In the genomic region with DNA sequence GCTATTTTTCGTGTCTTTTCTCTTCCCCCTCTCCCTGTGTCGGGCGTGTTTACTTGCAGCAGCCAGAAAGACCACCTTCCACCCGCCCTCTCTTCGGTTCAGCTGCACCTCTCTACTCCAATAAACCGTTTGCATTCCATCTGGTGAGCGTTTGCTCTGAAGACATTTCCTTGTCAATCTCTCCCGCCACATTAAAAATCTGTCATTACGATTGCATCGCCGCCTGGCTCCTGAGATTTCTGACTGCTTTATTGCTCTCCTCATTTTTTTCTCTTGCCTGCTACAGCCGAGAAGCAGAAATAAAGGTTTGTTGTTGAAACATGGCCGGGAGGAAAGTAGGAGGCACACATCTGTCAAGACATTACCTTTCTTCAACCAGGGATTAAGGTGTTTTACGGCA, we compare ENCODE assay signal across 1 cellular context.
TF ChIP-seq lines count a peak whose summit lies in the region.

No MANE protein-coding gene starts in this region.

TF ChIP-seq in WTC11, 78 proteins besides CTCF, POLR2A, EP300 and RAD21:
- TF ChIP-seq SOX15 (CRISPR knock-in tag; IDR thresholded peaks at IDR 0.05) (no peak), CBFB (CRISPR knock-in tag; IDR thresholded peaks at IDR 0.05; ENCODE audit: low read depth) (no peak), EMX1 (CRISPR knock-in tag; IDR thresholded peaks at IDR 0.05) (no peak), JAZF1 (CRISPR knock-in tag; IDR thresholded peaks at IDR 0.05) (no peak), JUN (CRISPR knock-in tag; IDR thresholded peaks at IDR 0.05) (no peak), NFATC4 (CRISPR knock-in tag; IDR thresholded peaks at IDR 0.05) (no peak), TEAD1 (CRISPR knock-in tag; IDR thresholded peaks at IDR 0.05) (no peak), NR3C1 (CRISPR knock-in tag; conservative IDR thresholded peaks at IDR 0.05; ENCODE audit: low read depth) (no peak), ZBTB21 (CRISPR knock-in tag; IDR thresholded peaks at IDR 0.05; ENCODE audit: borderline replicate concordance) (no peak), ZNF219 (CRISPR knock-in tag; IDR thresholded peaks at IDR 0.05; ENCODE audit: borderline replicate concordance) (no peak), SP1 (CRISPR knock-in tag; conservative IDR thresholded peaks at IDR 0.05) (no peak), SMAD3 (CRISPR knock-in tag; IDR thresholded peaks at IDR 0.05; ENCODE audit: borderline replicate concordance) (no peak)
- TF ChIP-seq, protein P1, sequence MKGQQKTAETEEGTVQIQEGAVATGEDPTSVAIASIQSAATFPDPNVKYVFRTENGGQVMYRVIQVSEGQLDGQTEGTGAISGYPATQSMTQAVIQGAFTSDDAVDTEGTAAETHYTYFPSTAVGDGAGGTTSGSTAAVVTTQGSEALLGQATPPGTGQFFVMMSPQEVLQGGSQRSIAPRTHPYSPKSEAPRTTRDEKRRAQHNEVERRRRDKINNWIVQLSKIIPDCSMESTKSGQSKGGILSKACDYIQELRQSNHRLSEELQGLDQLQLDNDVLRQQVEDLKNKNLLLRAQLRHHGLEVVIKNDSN (CRISPR knock-in tag; IDR thresholded peaks at IDR 0.05), result no peak
- TF ChIP-seq, protein P2, sequence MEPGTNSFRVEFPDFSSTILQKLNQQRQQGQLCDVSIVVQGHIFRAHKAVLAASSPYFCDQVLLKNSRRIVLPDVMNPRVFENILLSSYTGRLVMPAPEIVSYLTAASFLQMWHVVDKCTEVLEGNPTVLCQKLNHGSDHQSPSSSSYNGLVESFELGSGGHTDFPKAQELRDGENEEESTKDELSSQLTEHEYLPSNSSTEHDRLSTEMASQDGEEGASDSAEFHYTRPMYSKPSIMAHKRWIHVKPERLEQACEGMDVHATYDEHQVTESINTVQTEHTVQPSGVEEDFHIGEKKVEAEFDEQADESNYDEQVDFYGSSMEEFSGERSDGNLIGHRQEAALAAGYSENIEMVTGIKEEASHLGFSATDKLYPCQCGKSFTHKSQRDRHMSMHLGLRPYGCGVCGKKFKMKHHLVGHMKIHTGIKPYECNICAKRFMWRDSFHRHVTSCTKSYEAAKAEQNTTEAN (CRISPR knock-in tag; IDR thresholded peaks at IDR 0.05), result no peak
- TF ChIP-seq, protein P3, sequence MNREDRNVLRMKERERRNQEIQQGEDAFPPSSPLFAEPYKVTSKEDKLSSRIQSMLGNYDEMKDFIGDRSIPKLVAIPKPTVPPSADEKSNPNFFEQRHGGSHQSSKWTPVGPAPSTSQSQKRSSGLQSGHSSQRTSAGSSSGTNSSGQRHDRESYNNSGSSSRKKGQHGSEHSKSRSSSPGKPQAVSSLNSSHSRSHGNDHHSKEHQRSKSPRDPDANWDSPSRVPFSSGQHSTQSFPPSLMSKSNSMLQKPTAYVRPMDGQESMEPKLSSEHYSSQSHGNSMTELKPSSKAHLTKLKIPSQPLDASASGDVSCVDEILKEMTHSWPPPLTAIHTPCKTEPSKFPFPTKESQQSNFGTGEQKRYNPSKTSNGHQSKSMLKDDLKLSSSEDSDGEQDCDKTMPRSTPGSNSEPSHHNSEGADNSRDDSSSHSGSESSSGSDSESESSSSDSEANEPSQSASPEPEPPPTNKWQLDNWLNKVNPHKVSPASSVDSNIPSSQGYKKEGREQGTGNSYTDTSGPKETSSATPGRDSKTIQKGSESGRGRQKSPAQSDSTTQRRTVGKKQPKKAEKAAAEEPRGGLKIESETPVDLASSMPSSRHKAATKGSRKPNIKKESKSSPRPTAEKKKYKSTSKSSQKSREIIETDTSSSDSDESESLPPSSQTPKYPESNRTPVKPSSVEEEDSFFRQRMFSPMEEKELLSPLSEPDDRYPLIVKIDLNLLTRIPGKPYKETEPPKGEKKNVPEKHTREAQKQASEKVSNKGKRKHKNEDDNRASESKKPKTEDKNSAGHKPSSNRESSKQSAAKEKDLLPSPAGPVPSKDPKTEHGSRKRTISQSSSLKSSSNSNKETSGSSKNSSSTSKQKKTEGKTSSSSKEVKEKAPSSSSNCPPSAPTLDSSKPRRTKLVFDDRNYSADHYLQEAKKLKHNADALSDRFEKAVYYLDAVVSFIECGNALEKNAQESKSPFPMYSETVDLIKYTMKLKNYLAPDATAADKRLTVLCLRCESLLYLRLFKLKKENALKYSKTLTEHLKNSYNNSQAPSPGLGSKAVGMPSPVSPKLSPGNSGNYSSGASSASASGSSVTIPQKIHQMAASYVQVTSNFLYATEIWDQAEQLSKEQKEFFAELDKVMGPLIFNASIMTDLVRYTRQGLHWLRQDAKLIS (CRISPR knock-in tag; IDR thresholded peaks at IDR 0.05; ENCODE audit: borderline replicate concordance), result no peak
- TF ChIP-seq, protein P4, sequence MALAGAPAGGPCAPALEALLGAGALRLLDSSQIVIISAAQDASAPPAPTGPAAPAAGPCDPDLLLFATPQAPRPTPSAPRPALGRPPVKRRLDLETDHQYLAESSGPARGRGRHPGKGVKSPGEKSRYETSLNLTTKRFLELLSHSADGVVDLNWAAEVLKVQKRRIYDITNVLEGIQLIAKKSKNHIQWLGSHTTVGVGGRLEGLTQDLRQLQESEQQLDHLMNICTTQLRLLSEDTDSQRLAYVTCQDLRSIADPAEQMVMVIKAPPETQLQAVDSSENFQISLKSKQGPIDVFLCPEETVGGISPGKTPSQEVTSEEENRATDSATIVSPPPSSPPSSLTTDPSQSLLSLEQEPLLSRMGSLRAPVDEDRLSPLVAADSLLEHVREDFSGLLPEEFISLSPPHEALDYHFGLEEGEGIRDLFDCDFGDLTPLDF (CRISPR knock-in tag; IDR thresholded peaks at IDR 0.05), result no peak
- TF ChIP-seq, protein P5, sequence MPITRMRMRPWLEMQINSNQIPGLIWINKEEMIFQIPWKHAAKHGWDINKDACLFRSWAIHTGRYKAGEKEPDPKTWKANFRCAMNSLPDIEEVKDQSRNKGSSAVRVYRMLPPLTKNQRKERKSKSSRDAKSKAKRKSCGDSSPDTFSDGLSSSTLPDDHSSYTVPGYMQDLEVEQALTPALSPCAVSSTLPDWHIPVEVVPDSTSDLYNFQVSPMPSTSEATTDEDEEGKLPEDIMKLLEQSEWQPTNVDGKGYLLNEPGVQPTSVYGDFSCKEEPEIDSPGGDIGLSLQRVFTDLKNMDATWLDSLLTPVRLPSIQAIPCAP (CRISPR knock-in tag; IDR thresholded peaks at IDR 0.05), result no peak
- TF ChIP-seq, protein P6, sequence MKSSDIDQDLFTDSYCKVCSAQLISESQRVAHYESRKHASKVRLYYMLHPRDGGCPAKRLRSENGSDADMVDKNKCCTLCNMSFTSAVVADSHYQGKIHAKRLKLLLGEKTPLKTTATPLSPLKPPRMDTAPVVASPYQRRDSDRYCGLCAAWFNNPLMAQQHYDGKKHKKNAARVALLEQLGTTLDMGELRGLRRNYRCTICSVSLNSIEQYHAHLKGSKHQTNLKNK (CRISPR knock-in tag; IDR thresholded peaks at IDR 0.05), result no peak
- TF ChIP-seq, protein P7, sequence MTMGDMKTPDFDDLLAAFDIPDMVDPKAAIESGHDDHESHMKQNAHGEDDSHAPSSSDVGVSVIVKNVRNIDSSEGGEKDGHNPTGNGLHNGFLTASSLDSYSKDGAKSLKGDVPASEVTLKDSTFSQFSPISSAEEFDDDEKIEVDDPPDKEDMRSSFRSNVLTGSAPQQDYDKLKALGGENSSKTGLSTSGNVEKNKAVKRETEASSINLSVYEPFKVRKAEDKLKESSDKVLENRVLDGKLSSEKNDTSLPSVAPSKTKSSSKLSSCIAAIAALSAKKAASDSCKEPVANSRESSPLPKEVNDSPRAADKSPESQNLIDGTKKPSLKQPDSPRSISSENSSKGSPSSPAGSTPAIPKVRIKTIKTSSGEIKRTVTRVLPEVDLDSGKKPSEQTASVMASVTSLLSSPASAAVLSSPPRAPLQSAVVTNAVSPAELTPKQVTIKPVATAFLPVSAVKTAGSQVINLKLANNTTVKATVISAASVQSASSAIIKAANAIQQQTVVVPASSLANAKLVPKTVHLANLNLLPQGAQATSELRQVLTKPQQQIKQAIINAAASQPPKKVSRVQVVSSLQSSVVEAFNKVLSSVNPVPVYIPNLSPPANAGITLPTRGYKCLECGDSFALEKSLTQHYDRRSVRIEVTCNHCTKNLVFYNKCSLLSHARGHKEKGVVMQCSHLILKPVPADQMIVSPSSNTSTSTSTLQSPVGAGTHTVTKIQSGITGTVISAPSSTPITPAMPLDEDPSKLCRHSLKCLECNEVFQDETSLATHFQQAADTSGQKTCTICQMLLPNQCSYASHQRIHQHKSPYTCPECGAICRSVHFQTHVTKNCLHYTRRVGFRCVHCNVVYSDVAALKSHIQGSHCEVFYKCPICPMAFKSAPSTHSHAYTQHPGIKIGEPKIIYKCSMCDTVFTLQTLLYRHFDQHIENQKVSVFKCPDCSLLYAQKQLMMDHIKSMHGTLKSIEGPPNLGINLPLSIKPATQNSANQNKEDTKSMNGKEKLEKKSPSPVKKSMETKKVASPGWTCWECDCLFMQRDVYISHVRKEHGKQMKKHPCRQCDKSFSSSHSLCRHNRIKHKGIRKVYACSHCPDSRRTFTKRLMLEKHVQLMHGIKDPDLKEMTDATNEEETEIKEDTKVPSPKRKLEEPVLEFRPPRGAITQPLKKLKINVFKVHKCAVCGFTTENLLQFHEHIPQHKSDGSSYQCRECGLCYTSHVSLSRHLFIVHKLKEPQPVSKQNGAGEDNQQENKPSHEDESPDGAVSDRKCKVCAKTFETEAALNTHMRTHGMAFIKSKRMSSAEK (CRISPR knock-in tag; IDR thresholded peaks at IDR 0.05; ENCODE audit: borderline replicate concordance), result no peak
